8 cellular contexts compared by ENCODE assay signal in genomic region chr20:43537921-43538854, GRCh38. TPM values are rescaled to one million over a fixed set of nuclear protein-coding genes. Genes with fewer than 3 reads are reported as not detected.
A peak's percentile ranks its signal among the peaks of the same experiment; 100 is the strongest.
DNase-seq lines count a peak whose midpoint lies in the region; TF ChIP-seq lines count a peak whose summit lies in the region.

No MANE protein-coding gene starts in this region.

- TF ChIP-seq CTCF in liver (IDR thresholded peaks at IDR 0.05; ENCODE audit: low read depth, low read length, missing input control) = peak; percentile 93

- no peak overlapping the region for H3K9ac ChIP-seq in liver (ENCODE audit: low read depth in 1 of 2, low read length in 2 of 2)

- DNase-seq in stimulated activated CD4-positive, alpha-beta T cell treated with anti-CD3 and anti-CD28 coated beads, Interleukin-12 subunit alpha, Interleukin-12 subunit beta, amount 100 ng/mL, for 4 hours = peak; percentile 46
- no peak for DNase-seq in stimulated activated CD4-positive, alpha-beta T cell treated with anti-CD3 and anti-CD28 coated beads, Interleukin-1b, Interleukin-23, amount 100 ng/mL, for 48 hours
- DNase-seq in NCI-H2196 (lab: John Stamatoyannopoulos, UW; ENCODE audit: unreplicated experiment) (peak; percentile 64), dedifferentiated amniotic fluid mesenchymal stem cell (ENCODE audit: extremely low spot score) (peak; percentile 78), NK-92 (lab: John Stamatoyannopoulos, UW; ENCODE audit: unreplicated experiment) (no peak)
- DNase-seq in activated CD4-positive, CD25-positive, alpha-beta regulatory T cell treated with anti-CD3 and anti-CD28 coated beads, Interleukin-2, amount 50 U/mL, for 72 hours = peak; percentile 60
- peak in 2 of 3 donors; percentile 12 to 27 for DNase-seq in stimulated activated CD4-positive, alpha-beta T cell treated with anti-CD3 and anti-CD28 coated beads, TNF-alpha, amount 100 ng/mL, for 48 hours (ENCODE audit: low read depth in 3 of 3)

- peak; percentile 95 to 98 for TF ChIP-seq RAD21 in liver (IDR thresholded peaks at IDR 0.05)

- WGBS in liver = 32% methylated on average over 4 of the region's 4 CpGs

- H3K9me3 ChIP-seq in liver (ENCODE audit: control insufficient read depth in 4 of 4, low read length in 3 of 4) = no peaks in the 10 kb centered on the region

- no peaks in the 10 kb centered on the region for H3K27me3 ChIP-seq in liver (ENCODE audit: control insufficient read depth in 4 of 4, insufficient read depth in 4 of 4, low read length in 3 of 4)

- peaks cover 9 to 21% (median 15%) of the 10 kb centered on the region in 4 donors for H3K4me1 ChIP-seq in liver (ENCODE audit: control insufficient read depth in 4 of 4, insufficient read depth in 4 of 4, low read length in 3 of 4)

- H3K36me3 ChIP-seq in liver (ENCODE audit: control insufficient read depth in 4 of 4, insufficient read depth in 3 of 4, low read depth in 1 of 4, low read length in 3 of 4) = no peaks in the 10 kb centered on the region

- H3K4me3 ChIP-seq in liver (ENCODE audit: low read depth in 1 of 3, low read length in 3 of 3) = no peak overlapping the region

- no peak overlapping the region for H3K27ac ChIP-seq in liver (ENCODE audit: low read depth in 1 of 2, low read length in 2 of 2)

TF ChIP-seq in liver, 16 proteins besides CTCF, POLR2A, EP300 and RAD21:
- TF ChIP-seq ATF3 (IDR thresholded peaks at IDR 0.05) (no peak), HNF4A (conservative IDR thresholded peaks at IDR 0.05) (peak in 1 of 2 donors; percentile 8)

RNA-seq across cellular contexts. Expression of gene SGK2, which starts 20.6 kb away (rescaled TPM):
- 100 to 1,000 TPM in 1 of 2 donors, 10 to 100 TPM in 1; 33.8 to 253 TPM for total RNA-seq in liver
- polyA plus RNA-seq in liver = 10 to 100 TPM; 22.9 to 86.8 TPM

RNA-seq across cellular contexts. Expression of gene L3MBTL1, which starts 30.7 kb away (rescaled TPM):
- total RNA-seq in liver = 1 to 10 TPM; 2.6 to 5.6 TPM
- polyA plus RNA-seq in liver = 1 to 10 TPM in 1 of 2 donors, under 1 TPM in 1; 0.45 to 1.4 TPM

RNA-seq across cellular contexts. Expression of gene IFT52, which starts 52.5 kb away (rescaled TPM):
- total RNA-seq in liver = 10 to 100 TPM in 1 of 2 donors, 1 to 10 TPM in 1; 5.3 to 24.3 TPM
- 1 to 10 TPM; 3.3 to 4.3 TPM for polyA plus RNA-seq in liver

Comparison
In these comparisons a context has a peak if more than half of its experiments do, and no peak if none do; other contexts are left out.
1. DNase-seq: peak in stimulated activated CD4-positive, alpha-beta T cell treated with anti-CD3 and anti-CD28 coated beads, Interleukin-12 subunit alpha, Interleukin-12 subunit beta, amount 100 ng/mL, for 4 hours (single experiment), NCI-H2196 (single experiment), activated CD4-positive, CD25-positive, alpha-beta regulatory T cell treated with anti-CD3 and anti-CD28 coated beads, Interleukin-2, amount 50 U/mL, for 72 hours (single experiment), dedifferentiated amniotic fluid mesenchymal stem cell (single experiment) and stimulated activated CD4-positive, alpha-beta T cell treated with anti-CD3 and anti-CD28 coated beads, TNF-alpha, amount 100 ng/mL, for 48 hours (2 of 3); none in stimulated activated CD4-positive, alpha-beta T cell treated with anti-CD3 and anti-CD28 coated beads, Interleukin-1b, Interleukin-23, amount 100 ng/mL, for 48 hours (single experiment) and NK-92 (single experiment).